ENCODE assay signal across 8 cellular contexts in genomic region chr15:64703632-64703959, GRCh38.
DNase-seq lines count a peak whose midpoint lies in the region; ATAC-seq and TF ChIP-seq lines count a peak whose summit lies in the region.

No MANE protein-coding gene starts in this region.

- DNase-seq in A673 (ENCODE audit: low spot score) (no peak), HFFc6 (no peak), testis (no peak), SKM-1 (lab: John Stamatoyannopoulos, UW; ENCODE audit: unreplicated experiment) (no peak), DMS 273 treated with DMSO at 0.1 percent for 48 hours (lab: John Stamatoyannopoulos, UW) (no peak)
- no peak for DNase-seq in activated naive CD4-positive, alpha-beta T cell treated with anti-CD3 and anti-CD28 coated beads, Interleukin-2, amount 50 U/mL, for 72 hours (ENCODE audit: low spot score in 2 of 2)
- no peak for DNase-seq in stimulated activated CD8-positive, alpha-beta memory T cell treated with anti-CD3 and anti-CD28 coated beads, Interleukin-4, amount 100 ng/mL, for 48 hours

- TF ChIP-seq CTCF in A673 (conservative IDR thresholded peaks at IDR 0.05; ENCODE audit: low read depth, low read length), result no peak
- TF ChIP-seq CTCF in HFFc6 (IDR thresholded peaks at IDR 0.05), result no peak
- no peak for TF ChIP-seq CTCF in testis (IDR thresholded peaks at IDR 0.05)

- H3K27ac ChIP-seq in A673 (ENCODE audit: low read depth, low read length, poor library complexity, severe bottlenecking) (peak overlapping the region; percentile 76), layer of hippocampus (ENCODE audit: low read depth, low read length) (peak overlapping the region; percentile 88), testis (peak overlapping the region; percentile 95 to 96)

- peak; percentile 3 to 24 for ATAC-seq in activated naive CD4-positive, alpha-beta T cell treated with anti-CD3 and anti-CD28 coated beads, Interleukin-2, amount 50 U/mL, for 72 hours

- peaks cover 8% of the 10 kb centered on the region for H3K36me3 Mint-ChIP-seq in HFFc6 (ENCODE audit: low read depth)
- peaks cover 0 to 7% of the 10 kb centered on the region in 2 donors for H3K36me3 Mint-ChIP-seq in activated naive CD4-positive, alpha-beta T cell treated with anti-CD3 and anti-CD28 coated beads, Interleukin-2, amount 50 U/mL, for 72 hours

- H3K27ac Mint-ChIP-seq in HFFc6, result peak overlapping the region; percentile 65
- peak overlapping the region; percentile 41 to 87 for H3K27ac Mint-ChIP-seq in activated naive CD4-positive, alpha-beta T cell treated with anti-CD3 and anti-CD28 coated beads, Interleukin-2, amount 50 U/mL, for 72 hours

- H3K4me1 Mint-ChIP-seq in HFFc6 (ENCODE audit: low read depth), result peaks cover 44% of the 10 kb centered on the region

- H3K4me1 ChIP-seq in A673 (ENCODE audit: insufficient read depth, low read length, poor library complexity, severe bottlenecking) (peaks cover 37% of the 10 kb centered on the region), testis (peaks cover 42% of the 10 kb centered on the region)

- H3K4me3 Mint-ChIP-seq in HFFc6, result peak overlapping the region; percentile 87

- WGBS in testis, 2 donors, result 31 to 41% methylated on average over 7 of the region's 7 CpGs

- no peaks in the 10 kb centered on the region for H3K27me3 ChIP-seq in A673 (replicated peaks; ENCODE audit: insufficient read depth, low read depth, low read length, poor library complexity)
- no peaks in the 10 kb centered on the region for H3K27me3 ChIP-seq in layer of hippocampus (ENCODE audit: control insufficient read depth, insufficient read depth, low read length)
- H3K27me3 ChIP-seq in testis, result no peaks in the 10 kb centered on the region

- H3K27me3 Mint-ChIP-seq in HFFc6 (ENCODE audit: insufficient read depth), result peaks cover 3% of the 10 kb centered on the region

- H3K36me3 ChIP-seq in A673 (ENCODE audit: insufficient read depth, low read length, poor library complexity, severe bottlenecking) (no peaks in the 10 kb centered on the region), testis (ENCODE audit: low read depth, missing control alignments) (no peaks in the 10 kb centered on the region)

- CTCF ChIA-PET in A673 (lab: Charles Lee), result no interaction called here

- no peak for TF ChIP-seq POLR2A in testis (IDR thresholded peaks at IDR 0.05)

- H3K9me3 ChIP-seq in A673 (ENCODE audit: low read depth, low read length, poor library complexity, severe bottlenecking) (no peaks in the 10 kb centered on the region), testis (no peaks in the 10 kb centered on the region)

- peak overlapping the region; percentile 71 for H3K4me3 ChIP-seq in A673 (ENCODE audit: low read depth, low read length, poor library complexity, severe bottlenecking)
- peak overlapping the region; percentile 91 to 96 for H3K4me3 ChIP-seq in testis

- H3K9me3 Mint-ChIP-seq in HFFc6, result no peaks in the 10 kb centered on the region
- no peaks in the 10 kb centered on the region for H3K9me3 Mint-ChIP-seq in activated naive CD4-positive, alpha-beta T cell treated with anti-CD3 and anti-CD28 coated beads, Interleukin-2, amount 50 U/mL, for 72 hours

- intact Hi-C loops in A673 (cut with micrococcal nuclease; ENCODE audit: unreplicated experiment) (no loop called here), testis (cut with DNase I; ENCODE audit: low total_unique reads) (no loop called here)

- POLR2A ChIA-PET in A673 (lab: Charles Lee; ENCODE audit: low non-redundant PET), result no interaction called here

- TSS peak; percentile 71 for BruUV-seq in A673 (replicated peaks; lab: Mats Ljungman, UMichigan)
